36 cellular contexts compared by ENCODE assay signal in genomic region chr4:39533541-39533940, GRCh38.
"Had no signal": no experiment of that assay in that cellular context is flagged by ENCODE, and none has a peak within 500 bp of the region (broad histone marks: within the 10 kb centered on the region; RNA-seq: fewer than 3 reads in every experiment).

No MANE protein-coding gene starts in this region.

- H3K9ac ChIP-seq: KMS-11 had no signal

- H3K27me3 ChIP-seq: MG63 had no signal

- H3K4me3 ChIP-seq: MG63 had no signal

- H3K36me3 ChIP-seq: MG63 had no signal

- DNase-seq: Karpas-422, Kasumi-1, MG63, MM.1S, MV-4-11, NCI-H1048, NCI-H1092, NCI-H1092 treated with DMSO at 0.1 percent for 48 hours, NCI-H1105, NCI-H1105 treated with DMSO at 0.1 percent for 48 hours, NCI-H1417, NCI-H1417 treated with DMSO at 0.1 percent for 48 hours, NCI-H1436, NCI-H1436 treated with DMSO at 0.1 percent for 48 hours, NCI-H146, NCI-H1694, NCI-H1694 treated with DMSO at 0.1 percent for 48 hours, NCI-H187, NCI-H187 treated with DMSO at 0.1 percent for 48 hours, NCI-H1930, NCI-H2029, NCI-H2029 treated with DMSO at 0.1 percent for 48 hours, NCI-H2081, NCI-H2081 treated with DMSO at 0.1 percent for 48 hours, NCI-H2107, NCI-H2171, NCI-H2171 treated with DMSO at 0.1 percent for 48 hours, NCI-H2227 treated with DMSO at 0.1 percent for 48 hours, NCI-H226, NCI-H345, NCI-H446, NCI-H446 treated with DMSO at 0.1 percent for 48 hours, NCI-H510A, NCI-H510A treated with DMSO at 0.1 percent for 48 hours, NCI-H524 had no signal

- H3K27ac ChIP-seq: KMS-11 had no signal

- H3K4me2 ChIP-seq: KMS-11 had no signal
